ENCODE assay signal across 1 cellular context in the genomic region with DNA sequence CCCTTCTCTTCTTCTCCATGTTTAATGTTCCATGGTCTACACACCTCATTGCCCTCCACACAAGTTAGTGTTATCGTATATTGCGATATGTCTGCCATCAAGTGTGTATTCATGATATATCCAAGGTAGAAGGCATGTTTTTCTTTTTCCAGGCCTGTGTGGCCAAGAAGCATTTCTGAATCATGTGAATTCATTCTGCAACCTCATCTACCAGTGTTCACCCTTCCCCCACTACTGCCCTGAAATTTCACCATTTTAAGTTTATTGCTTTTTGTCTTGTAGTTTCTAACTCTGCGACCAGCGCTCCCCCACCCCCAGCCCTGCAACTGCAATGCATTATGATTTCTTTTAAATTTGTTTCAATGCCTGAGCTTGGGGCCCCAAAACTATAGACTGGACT.
TF ChIP-seq lines count a peak whose summit lies in the region.

No MANE protein-coding gene starts in this region.

TF ChIP-seq in HEK293, 187 proteins besides CTCF, POLR2A, EP300 and RAD21 (continued from another document):
- TF ChIP-seq, protein P1, sequence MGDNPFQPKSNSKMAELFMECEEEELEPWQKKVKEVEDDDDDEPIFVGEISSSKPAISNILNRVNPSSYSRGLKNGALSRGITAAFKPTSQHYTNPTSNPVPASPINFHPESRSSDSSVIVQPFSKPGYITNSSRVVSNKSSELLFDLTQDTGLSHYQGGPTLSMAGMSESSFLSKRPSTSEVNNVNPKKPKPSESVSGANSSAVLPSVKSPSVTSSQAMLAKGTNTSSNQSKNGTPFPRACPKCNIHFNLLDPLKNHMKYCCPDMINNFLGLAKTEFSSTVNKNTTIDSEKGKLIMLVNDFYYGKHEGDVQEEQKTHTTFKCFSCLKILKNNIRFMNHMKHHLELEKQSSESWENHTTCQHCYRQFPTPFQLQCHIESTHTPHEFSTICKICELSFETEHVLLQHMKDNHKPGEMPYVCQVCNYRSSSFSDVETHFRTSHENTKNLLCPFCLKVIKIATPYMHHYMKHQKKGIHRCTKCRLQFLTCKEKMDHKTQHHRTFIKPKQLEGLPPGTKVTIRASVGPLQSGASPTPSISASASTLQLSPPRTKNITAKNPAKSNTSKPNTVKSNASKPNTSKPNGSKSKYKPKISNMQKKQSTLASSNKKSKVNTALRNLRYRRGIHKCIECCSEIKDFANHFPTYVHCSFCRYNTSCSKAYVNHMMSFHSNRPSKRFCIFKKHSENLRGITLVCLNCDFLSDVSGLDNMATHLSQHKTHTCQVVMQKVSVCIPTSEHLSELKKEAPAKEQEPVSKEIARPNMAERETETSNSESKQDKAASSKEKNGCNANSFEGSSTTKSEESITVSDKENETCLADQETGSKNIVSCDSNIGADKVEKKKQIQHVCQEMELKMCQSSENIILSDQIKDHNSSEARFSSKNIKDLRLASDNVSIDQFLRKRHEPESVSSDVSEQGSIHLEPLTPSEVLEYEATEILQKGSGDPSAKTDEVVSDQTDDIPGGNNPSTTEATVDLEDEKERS (tag by site-specific recombination; IDR thresholded peaks at IDR 0.05) = no peak
- TF ChIP-seq ZSCAN4 (tag by site-specific recombination; IDR thresholded peaks at IDR 0.05) = no peak
- TF ChIP-seq ZNF558 (tag by site-specific recombination; IDR thresholded peaks at IDR 0.05) = no peak
- TF ChIP-seq ZFP69B (tag by site-specific recombination; IDR thresholded peaks at IDR 0.05) = no peak
